Comparison of ENCODE assay signal across 11 cellular contexts in the genomic region with DNA sequence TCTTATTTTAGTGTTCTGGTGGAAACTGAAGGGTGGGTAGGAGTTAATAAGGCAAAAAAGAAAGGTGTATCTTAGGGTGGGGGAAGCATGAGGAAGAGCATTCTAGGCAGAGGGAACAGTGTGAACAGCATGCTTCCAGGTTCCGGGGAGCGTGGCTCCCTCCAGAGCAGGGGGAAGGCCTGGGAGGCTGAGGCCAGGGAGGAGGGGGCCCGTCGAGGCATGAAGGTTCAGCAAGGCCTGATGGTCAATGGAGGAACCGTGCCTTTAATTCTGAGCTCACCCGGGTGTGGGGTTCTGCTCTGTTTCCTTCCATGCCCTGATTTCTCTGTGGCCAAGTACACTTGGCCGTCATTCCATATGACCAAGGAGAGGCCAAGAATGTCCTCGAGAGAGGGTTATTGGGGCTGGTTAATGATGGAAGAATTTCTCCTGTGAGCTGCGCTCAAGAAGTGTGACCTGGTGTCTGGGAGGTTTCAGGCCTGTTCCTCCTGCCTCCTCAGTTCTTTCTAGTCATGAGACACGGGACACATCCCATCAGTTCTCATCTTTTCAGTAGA.
A peak's percentile ranks its signal among the peaks of the same experiment; 100 is the strongest.
DNase-seq lines count a peak whose midpoint lies in the region; ATAC-seq and TF ChIP-seq lines count a peak whose summit lies in the region.
"Had no signal": no experiment of that assay in that cellular context is flagged by ENCODE, and none has a peak within 500 bp of the region (broad histone marks: within the 10 kb centered on the region; RNA-seq: fewer than 3 reads in every experiment).

No MANE protein-coding gene starts in this region.

- H3K36me3 ChIP-seq in muscle layer of duodenum (ENCODE audit: control insufficient read depth in 1 of 2, insufficient read depth in 2 of 2, low read length in 2 of 2) = no peaks in the 10 kb centered on the region
- H3K36me3 ChIP-seq in upper lobe of left lung = no peaks in the 10 kb centered on the region

- no peak for TF ChIP-seq CTCF in upper lobe of left lung (IDR thresholded peaks at IDR 0.05)

- H3K27ac ChIP-seq in caudate nucleus (ENCODE audit: low read depth, low read length) (peak overlapping the region; percentile 9), muscle layer of duodenum (ENCODE audit: low read length) (peak overlapping the region; percentile 4), upper lobe of left lung (peak overlapping the region in 3 of 4 donors; percentile 59 to 73 (median 70))
- H3K27ac ChIP-seq: 22Rv1 had no signal

- peak; percentile 31 for DNase-seq in NCI-H446 treated with DMSO at 0.1 percent for 48 hours (lab: John Stamatoyannopoulos, UW)
- DNase-seq in NCI-H446 (lab: John Stamatoyannopoulos, UW) = no peak
- peak in 5 of 61 donors; percentile 13 to 27 (median 15) for DNase-seq in caudate nucleus (lab: John Stamatoyannopoulos, UW)
- DNase-seq in upper lobe of left lung = peak in 1 of 2 donors; percentile 42
- DNase-seq in retina = no peak
- no peak for DNase-seq in NCI-H345 (lab: John Stamatoyannopoulos, UW)
- DNase-seq: erythroblast had no signal

- no peak for TF ChIP-seq POLR2A in upper lobe of left lung (IDR thresholded peaks at IDR 0.05)

- H3K27me3 ChIP-seq in muscle layer of duodenum (ENCODE audit: low read depth, low read length) (no peaks in the 10 kb centered on the region), upper lobe of left lung (no peaks in the 10 kb centered on the region)

- ATAC-seq in upper lobe of left lung (ENCODE audit: low FRiP score in 2 of 2) (peak; percentile 70 to 75), GM19351 (IDR thresholded peaks at IDR 0.05; ENCODE audit: unreplicated experiment) (no peak)
- ATAC-seq: K562 had no signal

- no peaks in the 10 kb centered on the region for H3K9me3 ChIP-seq in muscle layer of duodenum (ENCODE audit: control insufficient read depth in 1 of 2, low read length in 2 of 2)
- no peaks in the 10 kb centered on the region for H3K9me3 ChIP-seq in upper lobe of left lung

- H3K4me1 ChIP-seq in muscle layer of duodenum (ENCODE audit: control insufficient read depth in 1 of 2, insufficient read depth in 2 of 2, low read length in 2 of 2) (no peaks in the 10 kb centered on the region), upper lobe of left lung (peaks cover 4 to 39% (median 24%) of the 10 kb centered on the region in 4 donors)

- no peak for TF ChIP-seq EP300 in upper lobe of left lung (IDR thresholded peaks at IDR 0.05)

- H3K4me3 ChIP-seq in muscle layer of duodenum (ENCODE audit: low read depth in 1 of 2, low read length in 2 of 2) = no peak overlapping the region
- no peak overlapping the region for H3K4me3 ChIP-seq in upper lobe of left lung
- H3K4me3 ChIP-seq: K562 had no signal

- WGBS in upper lobe of left lung, 2 donors = 60 to 67% methylated on average over 10 of the region's 10 CpGs

Comparison
In these comparisons a context has a peak if more than half of its experiments do, and no peak if none do; other contexts are left out.
1. H3K27ac ChIP-seq: peak in every context shown above with its lines; median percentile 70 in upper lobe of left lung; 9 in caudate nucleus; 4 in muscle layer of duodenum.